34 cellular contexts compared by ENCODE assay signal in genomic region chr22:29000225-29000556, GRCh38.
DNase-seq lines count a peak whose midpoint lies in the region; ATAC-seq, FAIRE-seq and TF ChIP-seq lines count a peak whose summit lies in the region.
"Had no signal": no experiment of that assay in that cellular context is flagged by ENCODE, and none has a peak within 500 bp of the region (broad histone marks: within the 10 kb centered on the region; RNA-seq: fewer than 3 reads in every experiment).

No MANE protein-coding gene starts in this region.

- 0 out of 2 replicates have a peak overlapping the region, but pooled peaks have one; percentile 9 for H3K9ac ChIP-seq in HUES48 (ENCODE audit: low read depth, low read length)

- no peaks in the 10 kb centered on the region for H3K36me3 Mint-ChIP-seq in activated CD8-positive, alpha-beta T cell treated with anti-CD3 and anti-CD28 coated beads for 36 hours (ENCODE audit: low read depth)
- H3K36me3 Mint-ChIP-seq in activated naive CD4-positive, alpha-beta T cell treated with anti-CD3 and anti-CD28 coated beads, Interleukin-2, amount 50 U/mL, for 72 hours, result no peaks in the 10 kb centered on the region
- H3K36me3 Mint-ChIP-seq: activated naive CD8-positive, alpha-beta T cell treated with anti-CD3 and anti-CD28 coated beads, Interleukin-2, amount 10 ng/mL, durations not matched to agents 7 days and 5 days had no signal

- H3K4me3 ChIP-seq in HUES48 (ENCODE audit: low read depth, low read length) (no peak overlapping the region; the same call in 1 of the 2 replicates), choroid plexus epithelial cell (ENCODE audit: low read depth, low read length) (no peak overlapping the region)
- H3K4me3 ChIP-seq: K562, left lung, stomach, vagina had no signal

- peaks cover 6% of the 10 kb centered on the region for H3K4me1 Mint-ChIP-seq in activated CD8-positive, alpha-beta T cell treated with anti-CD3 and anti-CD28 coated beads for 36 hours (ENCODE audit: low read depth)
- H3K4me1 Mint-ChIP-seq: activated CD4-positive, alpha-beta T cell treated with anti-CD3 and anti-CD28 coated beads, Interleukin-2, amount 10 ng/mL, durations not matched to agents 24 days and 14 days had no signal

- DNase-seq in choroid plexus epithelial cell (ENCODE audit: low read depth) (peak; percentile 30), kidney glomerular epithelial cell (lab: John Stamatoyannopoulos, UW) (peak; percentile 35), erythroblast (lab: John Stamatoyannopoulos, UW) (no peak)
- DNase-seq in activated CD8-positive, alpha-beta T cell treated with anti-CD3 and anti-CD28 coated beads for 36 hours, result no peak
- DNase-seq in activated naive CD4-positive, alpha-beta T cell treated with anti-CD3 and anti-CD28 coated beads, Interleukin-2, amount 50 U/mL, for 72 hours (ENCODE audit: low spot score in 2 of 2), result no peak
- DNase-seq: activated CD4-positive, alpha-beta T cell treated with anti-CD3 and anti-CD28 coated beads, Interleukin-2, amount 10 ng/mL, durations not matched to agents 24 days and 14 days; activated gamma-delta T cell; activated naive CD8-positive, alpha-beta T cell treated with anti-CD3 and anti-CD28 coated beads, Interleukin-2, amount 10 ng/mL, durations not matched to agents 7 days and 5 days; activated T-cell treated with anti-CD3 and anti-CD28 coated beads, Interleukin-2, amount 50 U/mL, for 1 hour; AML-193; CD4-positive, alpha-beta T cell; central memory CD4-positive, alpha-beta T cell; foreskin melanocyte; immature natural killer cell; left lung; NCI-H1048; NCI-H1694; NCI-H748 treated with DMSO at 0.1 percent for 48 hours; SIG-M5; stimulated activated CD4-positive, alpha-beta T cell treated with anti-CD3 and anti-CD28 coated beads, Interleukin-12 subunit alpha, Interleukin-12 subunit beta, amount 100 ng/mL, for 4 hours; stimulated activated CD4-positive, alpha-beta T cell treated with anti-CD3 and anti-CD28 coated beads, Interleukin-2, amount 100 ng/mL, for 48 hours; stomach; SW 1271; T-helper 9 cell; WERI-Rb-1 had no signal

- peak overlapping the region; percentile 67 for H3K27ac ChIP-seq in HUES48 (ENCODE audit: low read depth, low read length)
- H3K27ac ChIP-seq: left lung, neutrophil, stomach, vagina, WERI-Rb-1 had no signal

- no peak overlapping the region for H3K27ac Mint-ChIP-seq in activated CD8-positive, alpha-beta T cell treated with anti-CD3 and anti-CD28 coated beads for 36 hours
- no peak overlapping the region for H3K27ac Mint-ChIP-seq in activated naive CD4-positive, alpha-beta T cell treated with anti-CD3 and anti-CD28 coated beads, Interleukin-2, amount 50 U/mL, for 72 hours
- H3K27ac Mint-ChIP-seq: activated CD4-positive, alpha-beta T cell treated with anti-CD3 and anti-CD28 coated beads, Interleukin-2, amount 10 ng/mL, durations not matched to agents 24 days and 14 days; activated naive CD8-positive, alpha-beta T cell treated with anti-CD3 and anti-CD28 coated beads, Interleukin-2, amount 10 ng/mL, durations not matched to agents 7 days and 5 days; CD4-positive, alpha-beta T cell; immature natural killer cell had no signal

- POLR2A ChIA-PET in activated CD8-positive, alpha-beta T cell treated with anti-CD3 and anti-CD28 coated beads for 36 hours (lab: Charles Lee), result interaction anchor here (0.6 kb wide), 1 partner anchor 11 kb away, joined by 3 read pairs; no protein-coding TSS in a partner anchor

- no peak for TF ChIP-seq POLR2A in erythroblast (IDR thresholded peaks at IDR 0.05; ENCODE audit: low read length)

- H3K9me3 ChIP-seq in HUES48 (ENCODE audit: control insufficient read depth, insufficient read depth, low read length), result no peaks in the 10 kb centered on the region
- H3K9me3 ChIP-seq: left lung, neutrophil, stomach, vagina had no signal

- no peak overlapping the region for H3K4me3 Mint-ChIP-seq in activated CD8-positive, alpha-beta T cell treated with anti-CD3 and anti-CD28 coated beads for 36 hours
- H3K4me3 Mint-ChIP-seq: activated CD4-positive, alpha-beta T cell treated with anti-CD3 and anti-CD28 coated beads, Interleukin-2, amount 10 ng/mL, durations not matched to agents 24 days and 14 days; activated naive CD8-positive, alpha-beta T cell treated with anti-CD3 and anti-CD28 coated beads, Interleukin-2, amount 10 ng/mL, durations not matched to agents 7 days and 5 days; CD4-positive, alpha-beta T cell; immature natural killer cell had no signal

- CTCF ChIA-PET in activated CD8-positive, alpha-beta T cell treated with anti-CD3 and anti-CD28 coated beads for 36 hours (lab: Charles Lee), result interaction anchor here (1.1 kb wide), 1 partner anchor 40 kb away, joined by 3 read pairs; no protein-coding TSS in a partner anchor

- no peaks in the 10 kb centered on the region for H3K9me3 Mint-ChIP-seq in activated CD8-positive, alpha-beta T cell treated with anti-CD3 and anti-CD28 coated beads for 36 hours
- H3K9me3 Mint-ChIP-seq in activated naive CD4-positive, alpha-beta T cell treated with anti-CD3 and anti-CD28 coated beads, Interleukin-2, amount 50 U/mL, for 72 hours, result peaks cover 0 to 3% of the 10 kb centered on the region in 2 donors
- H3K9me3 Mint-ChIP-seq: activated CD4-positive, alpha-beta T cell treated with anti-CD3 and anti-CD28 coated beads, Interleukin-2, amount 10 ng/mL, durations not matched to agents 24 days and 14 days; activated naive CD8-positive, alpha-beta T cell treated with anti-CD3 and anti-CD28 coated beads, Interleukin-2, amount 10 ng/mL, durations not matched to agents 7 days and 5 days; CD4-positive, alpha-beta T cell; immature natural killer cell had no signal

- no peaks in the 10 kb centered on the region for H3K27me3 ChIP-seq in HUES48 (ENCODE audit: control insufficient read depth, insufficient read depth, low read length)
- H3K27me3 ChIP-seq: stomach, vagina had no signal

- TF ChIP-seq CTCF in choroid plexus epithelial cell (conservative IDR thresholded peaks at IDR 0.05; ENCODE audit: low read depth, low read length), result no peak
- no peak for TF ChIP-seq CTCF in activated CD8-positive, alpha-beta T cell treated with anti-CD3 and anti-CD28 coated beads for 36 hours (IDR thresholded peaks at IDR 0.05)

- peaks cover 33% of the 10 kb centered on the region for H3K4me1 ChIP-seq in HUES48 (ENCODE audit: control insufficient read depth, insufficient read depth, low read length)

- H3K27me3 Mint-ChIP-seq in activated CD8-positive, alpha-beta T cell treated with anti-CD3 and anti-CD28 coated beads for 36 hours, result peaks cover 10% of the 10 kb centered on the region

- no peaks in the 10 kb centered on the region for H3K36me3 ChIP-seq in HUES48 (ENCODE audit: control insufficient read depth, insufficient read depth, low read length)
- H3K36me3 ChIP-seq: left lung, neutrophil, stomach, vagina, WERI-Rb-1 had no signal

- intact Hi-C loops in activated CD8-positive, alpha-beta T cell treated with anti-CD3 and anti-CD28 coated beads for 36 hours (cut with micrococcal nuclease), result no loop called here

- FAIRE-seq in A204.1 (lab: Jason Lieb, UNC), result peak; percentile 76
- FAIRE-seq: GM19239, K562 had no signal

- ATAC-seq in HG03432 (IDR thresholded peaks at IDR 0.05; ENCODE audit: unreplicated experiment), result no peak
- no peak for ATAC-seq in activated CD8-positive, alpha-beta T cell treated with anti-CD3 and anti-CD28 coated beads for 36 hours
- no peak for ATAC-seq in activated naive CD4-positive, alpha-beta T cell treated with anti-CD3 and anti-CD28 coated beads, Interleukin-2, amount 50 U/mL, for 72 hours
- ATAC-seq: HCT116, K562, Panc1 had no signal

Comparison
In these comparisons a context has a peak if more than half of its experiments do, and no peak if none do; other contexts are left out.
1. DNase-seq: peak in choroid plexus epithelial cell (single experiment) and kidney glomerular epithelial cell (single experiment); none in erythroblast (0 of 2), activated CD8-positive, alpha-beta T cell treated with anti-CD3 and anti-CD28 coated beads for 36 hours (single experiment) and activated naive CD4-positive, alpha-beta T cell treated with anti-CD3 and anti-CD28 coated beads, Interleukin-2, amount 50 U/mL, for 72 hours (0 of 2).